Comparison of ENCODE assay signal across 8 cellular contexts in the genomic region with DNA sequence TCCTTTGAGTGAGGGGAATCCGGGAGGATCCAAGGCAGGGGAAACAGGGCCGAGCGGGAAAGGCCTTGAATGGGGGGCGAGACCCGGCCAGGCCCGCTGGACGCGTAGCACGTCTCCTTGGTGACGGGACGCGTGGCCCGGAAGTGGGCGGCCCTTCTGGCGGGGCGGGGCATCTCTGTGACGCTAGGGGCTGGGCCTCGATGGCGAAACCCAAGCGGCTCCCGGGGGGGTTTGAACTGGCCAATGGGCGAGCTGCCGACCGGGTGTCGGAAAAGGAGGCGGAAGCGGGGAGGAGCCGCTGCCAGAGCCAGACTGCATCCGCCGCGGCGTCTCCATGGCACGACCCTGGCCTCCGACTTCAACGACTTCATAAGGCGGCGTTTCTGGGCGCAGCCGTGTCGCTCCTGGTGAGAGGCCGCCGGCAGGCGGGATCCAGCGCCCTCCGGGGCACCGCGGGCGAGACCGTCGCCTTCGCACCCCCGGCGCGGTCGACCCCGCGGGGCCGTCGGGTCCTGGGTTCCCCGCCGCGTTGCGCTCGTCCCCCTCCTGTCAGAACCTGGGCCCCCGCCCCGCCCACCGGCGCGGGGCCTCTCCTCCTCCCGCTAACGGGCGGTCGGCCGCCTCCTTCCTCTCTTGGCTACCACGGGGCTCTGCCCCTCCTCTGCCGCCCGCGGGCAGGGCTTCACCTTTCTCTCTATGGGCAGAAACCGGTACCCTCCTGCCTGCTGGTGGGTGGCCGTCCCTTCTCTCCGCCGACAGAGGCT. TPM values are rescaled to one million over a fixed set of nuclear protein-coding genes. Genes with fewer than 3 reads are reported as not detected.
DNase-seq lines count a peak whose midpoint lies in the region; ATAC-seq, FAIRE-seq and TF ChIP-seq lines count a peak whose summit lies in the region.

Gene ODF2, plus strand, starts transcription at position 158 of the 764 bp plus-strand sequence. Its CDS starts 86 bp downstream, at position 244.

- TF ChIP-seq CTCF in BE2C (IDR thresholded peaks at IDR 0.05; ENCODE audit: low read depth, low read length) (no peak), chondrocyte (IDR thresholded peaks at IDR 0.05) (no peak), kidney epithelial cell (IDR thresholded peaks at IDR 0.05; ENCODE audit: insufficient read depth, low read length, poor library complexity, severe bottlenecking) (no peak)

- H3K9me3 ChIP-seq in BE2C: no peaks in the 10 kb centered on the region

- peak within 1 kb of the TSS; percentile 90 for H3K4me3 ChIP-seq in BE2C (ENCODE audit: low read depth, low read length)
- peak within 1 kb of the TSS; percentile 71 for H3K4me3 ChIP-seq in kidney epithelial cell (ENCODE audit: low read depth, low read length)

- peak; percentile 77 for ATAC-seq in HG03442 (IDR thresholded peaks at IDR 0.05; ENCODE audit: unreplicated experiment)

- H3K27me3 Mint-ChIP-seq in chondrocyte (ENCODE audit: low read depth): no peaks in the 10 kb centered on the region

- H3K36me3 Mint-ChIP-seq in chondrocyte (ENCODE audit: low read depth): peaks cover 3% of the 10 kb centered on the region

- DNase-seq in BE2C: peak; percentile 100
- peak; percentile 99 for DNase-seq in GM19239 (ENCODE audit: insufficient read length, low spot score)
- peak; percentile 96 to 97 for DNase-seq in NCI-H524 (lab: John Stamatoyannopoulos, UW)
- DNase-seq in activated CD4-positive, alpha-beta T cell treated with anti-CD3 and anti-CD28 coated beads for 24 hours (ENCODE audit: low read depth in 2 of 2): peak; percentile 98
- peak; percentile 99 for DNase-seq in chondrocyte (ENCODE audit: low spot score)
- DNase-seq in kidney epithelial cell (ENCODE audit: low read depth): peak; percentile 67
- peak; percentile 97 to 98 for DNase-seq in stimulated activated CD4-positive, alpha-beta T cell treated with anti-CD3 and anti-CD28 coated beads, Interleukin-15, amount 100 ng/mL, for 48 hours (ENCODE audit: low read depth in 2 of 2)

- H3K9me3 Mint-ChIP-seq in chondrocyte (ENCODE audit: low read depth): no peaks in the 10 kb centered on the region

- peaks cover 18% of the 10 kb centered on the region for H3K4me1 Mint-ChIP-seq in chondrocyte (ENCODE audit: low read depth)

- H3K4me1 ChIP-seq in BE2C: peaks cover 5% of the 10 kb centered on the region

- peaks cover 10% of the 10 kb centered on the region for H3K36me3 ChIP-seq in BE2C
- peaks cover 2% of the 10 kb centered on the region for H3K36me3 ChIP-seq in kidney epithelial cell (ENCODE audit: control insufficient read depth, insufficient read depth, low read length)

- peak; percentile 97 for FAIRE-seq in GM19239 (lab: Jason Lieb, UNC)

- H3K27ac Mint-ChIP-seq in chondrocyte (ENCODE audit: unreplicated experiment): peak within 1 kb of the TSS; percentile 90

- no peaks in the 10 kb centered on the region for H3K27me3 ChIP-seq in BE2C
- no peaks in the 10 kb centered on the region for H3K27me3 ChIP-seq in kidney epithelial cell (ENCODE audit: control insufficient read depth, insufficient read depth, low read length)

- peak within 1 kb of the TSS; percentile 91 for H3K4me3 Mint-ChIP-seq in chondrocyte (ENCODE audit: unreplicated experiment)

RNA-seq across cellular contexts. Expression of gene ODF2, which starts in this region (rescaled TPM):
- polyA plus RNA-seq in BE2C (2012; ENCODE audit: insufficient read depth, insufficient read length, low read depth): 20.6 TPM
- 25.6 to 34.1 TPM (median 28.7 TPM) in 3 replicates for total RNA-seq in chondrocyte
- 24.9 TPM in 2 replicates for total RNA-seq in kidney epithelial cell

Comparison
In these comparisons a context has a peak if more than half of its experiments do, and no peak if none do; other contexts are left out.
1. Peak in every context shown above with its lines: DNase-seq, ATAC-seq and H3K4me3 ChIP-seq.